Comparison of ENCODE assay signal across 8 cellular contexts in the genomic region with DNA sequence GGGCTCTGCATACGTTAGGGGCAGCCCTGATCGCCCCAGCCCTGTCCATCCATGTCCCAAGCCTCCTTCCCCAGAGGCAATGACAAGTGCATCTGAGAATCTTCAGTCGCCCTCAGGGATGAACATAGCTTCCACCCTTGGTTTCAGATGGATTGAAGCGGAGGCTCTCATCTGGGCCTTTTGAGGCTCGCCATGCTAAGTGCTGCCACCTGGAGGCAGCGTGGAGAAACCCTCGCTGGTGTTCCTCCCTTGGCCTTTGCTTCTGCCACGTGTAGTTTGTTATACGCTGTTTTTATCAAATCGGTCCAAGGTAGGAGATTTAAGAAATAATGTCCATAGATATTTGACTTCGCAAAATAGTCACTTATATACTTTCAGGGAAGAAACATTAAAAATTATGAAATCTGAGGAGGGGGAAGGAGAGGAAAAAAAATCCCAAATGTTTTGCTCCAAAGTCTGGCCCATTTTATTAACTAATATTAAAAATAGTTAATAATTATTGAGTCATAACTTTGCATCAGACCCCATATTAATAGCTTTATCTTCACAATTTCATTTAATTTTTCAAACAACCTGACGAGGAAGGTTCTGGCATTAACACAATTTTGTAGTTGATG. TPM values are rescaled to one million over a fixed set of nuclear protein-coding genes. Genes with fewer than 3 reads are reported as not detected.
DNase-seq lines count a peak whose midpoint lies in the region; ATAC-seq and TF ChIP-seq lines count a peak whose summit lies in the region.

No MANE protein-coding gene starts in this region.

- H3K36me3 Mint-ChIP-seq in CD8-positive, alpha-beta memory T cell = no peaks in the 10 kb centered on the region
- H3K36me3 Mint-ChIP-seq in nephron progenitor cell (ENCODE audit: low read depth) = no peaks in the 10 kb centered on the region

- no peaks in the 10 kb centered on the region for H3K4me1 ChIP-seq in CD8-positive, alpha-beta memory T cell (ENCODE audit: insufficient read depth, low read length)
- no peaks in the 10 kb centered on the region for H3K4me1 ChIP-seq in stomach

- peak; percentile 30 to 68 (median 38) for DNase-seq in CD8-positive, alpha-beta memory T cell
- DNase-seq in GM19238 (ENCODE audit: insufficient read length, low spot score) (peak; percentile 55), NOMO-1 treated with dmso at 0.1 percent for 144 hours (lab: John Stamatoyannopoulos, UW; ENCODE audit: unreplicated experiment) (peak; percentile 39), erythroblast (lab: John Stamatoyannopoulos, UW) (peak; percentile 83 to 90), nephron progenitor cell (peak; percentile 70), stomach (peak; percentile 67)
- peak; percentile 56 for DNase-seq in activated CD8-positive, alpha-beta memory T cell treated with anti-CD3 and anti-CD28 coated beads, Interleukin-2, amount 50 U/mL, for 4 hours

- no peak for TF ChIP-seq EP300 in stomach (IDR thresholded peaks at IDR 0.05)

- 16 to 26% (median 21%) methylated on average over 12 of the region's 12 CpGs for WGBS in stomach, 5 donors

- H3K4me1 Mint-ChIP-seq in CD8-positive, alpha-beta memory T cell = no peaks in the 10 kb centered on the region
- no peaks in the 10 kb centered on the region for H3K4me1 Mint-ChIP-seq in nephron progenitor cell

- H3K4me3 Mint-ChIP-seq in CD8-positive, alpha-beta memory T cell = no peak overlapping the region
- no peak overlapping the region for H3K4me3 Mint-ChIP-seq in nephron progenitor cell

- no peaks in the 10 kb centered on the region for H3K27me3 Mint-ChIP-seq in CD8-positive, alpha-beta memory T cell
- peaks cover 8% of the 10 kb centered on the region for H3K27me3 Mint-ChIP-seq in nephron progenitor cell (ENCODE audit: low read depth, poor library complexity)

- ATAC-seq in HG03432 (IDR thresholded peaks at IDR 0.05; ENCODE audit: unreplicated experiment) = peak; percentile 87

- CTCF ChIA-PET in CD8-positive, alpha-beta memory T cell (lab: Charles Lee) = interaction anchor here (0.8 to 4.1 kb wide), 16 partner anchors 8 to 484 kb away, joined by 3 to 22 read pairs (median 4); no protein-coding TSS in a partner anchor

- TF ChIP-seq CTCF in nephron progenitor cell (IDR thresholded peaks at IDR 0.05) (peak; percentile 82), stomach (IDR thresholded peaks at IDR 0.05) (peak in 5 of 7 experiments; percentile 51 to 77 (median 71))

- no peak overlapping the region for H3K27ac Mint-ChIP-seq in CD8-positive, alpha-beta memory T cell
- H3K27ac Mint-ChIP-seq in nephron progenitor cell = no peak overlapping the region

- POLR2A ChIA-PET in CD8-positive, alpha-beta memory T cell (lab: Charles Lee) = no interaction called here

- no peak for TF ChIP-seq POLR2A in erythroblast (IDR thresholded peaks at IDR 0.05; ENCODE audit: low read length)
- no peak for TF ChIP-seq POLR2A in stomach (IDR thresholded peaks at IDR 0.05)

- H3K9me3 ChIP-seq in CD8-positive, alpha-beta memory T cell (ENCODE audit: low read length) = no peaks in the 10 kb centered on the region
- H3K9me3 ChIP-seq in stomach = no peaks in the 10 kb centered on the region

- no peak overlapping the region for H3K4me3 ChIP-seq in CD8-positive, alpha-beta memory T cell (ENCODE audit: low read length)
- no peak overlapping the region for H3K4me3 ChIP-seq in stomach

- no peaks in the 10 kb centered on the region for H3K9me3 Mint-ChIP-seq in CD8-positive, alpha-beta memory T cell
- H3K9me3 Mint-ChIP-seq in nephron progenitor cell = no peaks in the 10 kb centered on the region

- no peak overlapping the region for H3K27ac ChIP-seq in CD8-positive, alpha-beta memory T cell (ENCODE audit: low read depth, low read length)
- H3K27ac ChIP-seq in stomach = no peak overlapping the region

- intact Hi-C loops in stomach (cut with DNase I; ENCODE audit: low total_unique reads) = no loop called here

- H3K36me3 ChIP-seq in CD8-positive, alpha-beta memory T cell (ENCODE audit: insufficient read depth, low read length) = no peaks in the 10 kb centered on the region
- no peaks in the 10 kb centered on the region for H3K36me3 ChIP-seq in stomach

- no peaks in the 10 kb centered on the region for H3K27me3 ChIP-seq in CD8-positive, alpha-beta memory T cell (ENCODE audit: insufficient read depth, low read length, poor library complexity, severe bottlenecking)
- no peaks in the 10 kb centered on the region for H3K27me3 ChIP-seq in stomach

RNA-seq across cellular contexts. Expression of a gene that starts 28.8 kb away (rescaled TPM):
- total RNA-seq in CD8-positive, alpha-beta memory T cell = not detected
- polyA plus RNA-seq in CD8-positive, alpha-beta memory T cell = not detected
- total RNA-seq in stomach = not detected
- polyA plus RNA-seq in stomach = not detected

RNA-seq across cellular contexts. Expression of a gene that starts 54.2 kb away (rescaled TPM):
- total RNA-seq in CD8-positive, alpha-beta memory T cell = 100 to 1,000 TPM; 411 to 415 TPM
- 141 TPM for polyA plus RNA-seq in CD8-positive, alpha-beta memory T cell
- 100 to 1,000 TPM in 1 of 5 donors, 10 to 100 TPM in 4; 43.3 to 137 (median 53.7) TPM for total RNA-seq in stomach
- polyA plus RNA-seq in stomach = 100 to 1,000 TPM in 1 of 3 donors, 10 to 100 TPM in 2; 83.2 to 102 (median 89.5) TPM

RNA-seq across cellular contexts. Expression of a gene that starts 59.6 kb away (rescaled TPM):
- total RNA-seq in CD8-positive, alpha-beta memory T cell = not detected
- polyA plus RNA-seq in CD8-positive, alpha-beta memory T cell = not detected
- total RNA-seq in stomach = under 1 TPM in 1 of 5 donors, not detected in 4; 0.37 TPM
- not detected for polyA plus RNA-seq in stomach
